ENCODE assay signal across 10 cellular contexts in genomic region chr1:32755098-32755809, GRCh38. TPM values are rescaled to one million over a fixed set of nuclear protein-coding genes. Genes with fewer than 3 reads are reported as not detected.
DNase-seq lines count a peak whose midpoint lies in the region; ATAC-seq and TF ChIP-seq lines count a peak whose summit lies in the region.
"Had no signal": no experiment of that assay in that cellular context is flagged by ENCODE, and none has a peak within 500 bp of the region (broad histone marks: within the 10 kb centered on the region; RNA-seq: fewer than 3 reads in every experiment).

No MANE protein-coding gene starts in this region.

- H3K36me3 ChIP-seq in ES-I3 (ENCODE audit: insufficient read depth, low read length) (no peaks in the 10 kb centered on the region), iPS-18a (ENCODE audit: control insufficient read depth, low read depth, low read length) (no peaks in the 10 kb centered on the region), sigmoid colon (no peaks in the 10 kb centered on the region)

- no peak for TF ChIP-seq EP300 in sigmoid colon (IDR thresholded peaks at IDR 0.05)

- H3K27ac ChIP-seq in iPS-18a (ENCODE audit: low read length): peak overlapping the region; percentile 38
- H3K27ac ChIP-seq in sigmoid colon: peak overlapping the region; percentile 0 to 80 (median 59)

- in situ Hi-C loops in astrocyte of the spinal cord (cut with HindIII; ENCODE audit: low sequenced_read_pairs): no loop called here

- no peak for ATAC-seq in HG03521 (IDR thresholded peaks at IDR 0.05; ENCODE audit: unreplicated experiment)
- ATAC-seq in HG03439 (IDR thresholded peaks at IDR 0.05; ENCODE audit: unreplicated experiment): no peak

- H3K27me3 ChIP-seq in iPS-18a (ENCODE audit: control insufficient read depth, insufficient read depth, low read length): no peaks in the 10 kb centered on the region
- H3K27me3 ChIP-seq in sigmoid colon: no peaks in the 10 kb centered on the region

- no peak for TF ChIP-seq CTCF in astrocyte of the spinal cord (IDR thresholded peaks at IDR 0.05; ENCODE audit: low read depth, low read length)
- no peak for TF ChIP-seq CTCF in sigmoid colon (IDR thresholded peaks at IDR 0.05)
- no peak for TF ChIP-seq CTCF in GM20000 (IDR thresholded peaks at IDR 0.05; ENCODE audit: extremely low read depth, missing control alignments)

- H3K9ac ChIP-seq in ES-I3 (ENCODE audit: low read depth, low read length): peak overlapping the region; percentile 46
- H3K9ac ChIP-seq in iPS-18a (ENCODE audit: low read length): peak overlapping the region; percentile 91

- no peak for DNase-seq in astrocyte of the spinal cord (ENCODE audit: low read depth, low spot score)
- no peak for DNase-seq in sigmoid colon
- no peak for DNase-seq in GM20000 (ENCODE audit: low spot score)
- DNase-seq in NCI-H82 treated with DMSO at 0.1 percent for 48 hours (lab: John Stamatoyannopoulos, UW; ENCODE audit: unreplicated experiment): no peak
- DNase-seq: central memory CD4-positive, alpha-beta T cell; midbrain had no signal

- 67 to 71% methylated on average over 10 of the region's 10 CpGs for WGBS in sigmoid colon, 2 donors

- no peak for TF ChIP-seq POLR2A in sigmoid colon (IDR thresholded peaks at IDR 0.05)

- no peaks in the 10 kb centered on the region for H3K9me3 ChIP-seq in ES-I3 (ENCODE audit: control insufficient read depth, insufficient read depth, low read length)
- no peaks in the 10 kb centered on the region for H3K9me3 ChIP-seq in iPS-18a (ENCODE audit: control insufficient read depth, low read depth, low read length)
- H3K9me3 ChIP-seq in sigmoid colon: no peaks in the 10 kb centered on the region

- peak overlapping the region; percentile 49 for H3K4me3 ChIP-seq in astrocyte of the spinal cord (ENCODE audit: low read depth, low read length)
- H3K4me3 ChIP-seq in iPS-18a (ENCODE audit: low read length): peak overlapping the region; percentile 100
- peak overlapping the region in 3 of 4 donors; percentile 57 to 80 (median 64) for H3K4me3 ChIP-seq in sigmoid colon

- intact Hi-C loops in sigmoid colon (cut with DNase I): no loop called here

- H3K4me1 ChIP-seq in ES-I3 (ENCODE audit: insufficient read depth, low read length) (peaks cover 39% of the 10 kb centered on the region), iPS-18a (ENCODE audit: control insufficient read depth, low read depth, low read length) (peaks cover 41% of the 10 kb centered on the region), sigmoid colon (peaks cover 0 to 34% (median 22%) of the 10 kb centered on the region in 4 donors)

RNA-seq across cellular contexts. Expression of gene SYNC, which starts 52.7 kb away (rescaled TPM):
- total RNA-seq in sigmoid colon: 10 to 100 TPM; 22.5 to 87.5 (median 33.8) TPM
- 10 to 100 TPM in 1 of 3 donors, 1 to 10 TPM in 2; 6.9 to 12.7 (median 9.6) TPM for polyA plus RNA-seq in sigmoid colon

Comparison
In these comparisons a context has a peak if more than half of its experiments do, and no peak if none do; other contexts are left out.
1. H3K4me3 ChIP-seq: peak in every context shown above with its lines; median percentile 100 in iPS-18a; 64 in sigmoid colon; 49 in astrocyte of the spinal cord.